23 cellular contexts compared by ENCODE assay signal in genomic region chr14:100713720-100714119, GRCh38. TPM values are rescaled to one million over a fixed set of nuclear protein-coding genes. Genes with fewer than 3 reads are reported as not detected.
"Had no signal": no experiment of that assay in that cellular context is flagged by ENCODE, and none has a peak within 500 bp of the region (broad histone marks: within the 10 kb centered on the region; RNA-seq: fewer than 3 reads in every experiment).

No MANE protein-coding gene starts in this region.

- H3K9me3 ChIP-seq: left lung, sigmoid colon, tibial artery had no signal

- H3K36me3 Mint-ChIP-seq: activated CD8-positive, alpha-beta memory T cell treated with anti-CD3 and anti-CD28 coated beads, Interleukin-2, amount 10 ng/mL, durations not matched to agents 7 days and 5 days; activated naive CD4-positive, alpha-beta T cell treated with anti-CD3 and anti-CD28 coated beads, Interleukin-2, amount 50 U/mL, for 24 hours; naive thymus-derived CD8-positive, alpha-beta T cell had no signal

- H3K36me3 ChIP-seq: brain microvascular endothelial cell, left lung, sigmoid colon, tibial artery had no signal

- H3K27me3 ChIP-seq: sigmoid colon had no signal

- H3K9me3 Mint-ChIP-seq: activated CD4-positive, alpha-beta T cell treated with anti-CD3 and anti-CD28 coated beads, Interleukin-2, amount 10 ng/mL, durations not matched to agents 7 days and 5 days; activated CD8-positive, alpha-beta T cell treated with anti-CD3 and anti-CD28 coated beads for 36 hours; activated naive CD4-positive, alpha-beta T cell treated with anti-CD3 and anti-CD28 coated beads, Interleukin-2, amount 50 U/mL, for 24 hours; activated T-helper 1 cell treated with anti-CD3 and anti-CD28 coated beads, Interleukin-12 subunit alpha, Interleukin-12 subunit beta, Interleukin-2, Interleukin-4 antibody, amounts not matched to agents 30 ng/mL and 10 ng/mL and 1 ng/mL, durations not matched to agents 14 hours and 24 hours and 36 hours; dendritic cell treated with granulocyte-macrophage colony-stimulating factor and Interleukin-4, amounts not matched to agents 40 ng/mL and 50 ng/mL, for 4 days; T-helper 2 cell treated with Interferon-gamma antibody and Interleukin-4, amounts not matched to agents 5 μg/mL and 100 μg/mL, for 36 hours had no signal

- H3K4me3 Mint-ChIP-seq: activated CD4-positive, alpha-beta T cell treated with anti-CD3 and anti-CD28 coated beads, Interleukin-2, amount 10 ng/mL, durations not matched to agents 7 days and 5 days; activated CD8-positive, alpha-beta memory T cell treated with anti-CD3 and anti-CD28 coated beads, Interleukin-2, amount 10 ng/mL, durations not matched to agents 7 days and 5 days; activated CD8-positive, alpha-beta T cell treated with anti-CD3 and anti-CD28 coated beads for 36 hours; activated naive CD4-positive, alpha-beta T cell treated with anti-CD3 and anti-CD28 coated beads, Interleukin-2, amount 50 U/mL, for 24 hours; activated T-helper 1 cell treated with anti-CD3 and anti-CD28 coated beads, Interleukin-12 subunit alpha, Interleukin-12 subunit beta, Interleukin-2, Interleukin-4 antibody, amounts not matched to agents 30 ng/mL and 10 ng/mL and 1 ng/mL, durations not matched to agents 14 hours and 24 hours and 36 hours; dendritic cell treated with granulocyte-macrophage colony-stimulating factor and Interleukin-4, amounts not matched to agents 40 ng/mL and 50 ng/mL, for 4 days; naive thymus-derived CD8-positive, alpha-beta T cell; T-helper 2 cell treated with Interferon-gamma antibody and Interleukin-4, amounts not matched to agents 5 μg/mL and 100 μg/mL, for 36 hours had no signal

- H3K27ac Mint-ChIP-seq: activated CD4-positive, alpha-beta T cell treated with anti-CD3 and anti-CD28 coated beads, Interleukin-2, amount 10 ng/mL, durations not matched to agents 7 days and 5 days; activated CD8-positive, alpha-beta memory T cell treated with anti-CD3 and anti-CD28 coated beads, Interleukin-2, amount 10 ng/mL, durations not matched to agents 7 days and 5 days; activated CD8-positive, alpha-beta T cell treated with anti-CD3 and anti-CD28 coated beads for 36 hours; activated naive CD4-positive, alpha-beta T cell treated with anti-CD3 and anti-CD28 coated beads, Interleukin-2, amount 50 U/mL, for 24 hours; activated T-helper 1 cell treated with anti-CD3 and anti-CD28 coated beads, Interleukin-12 subunit alpha, Interleukin-12 subunit beta, Interleukin-2, Interleukin-4 antibody, amounts not matched to agents 30 ng/mL and 10 ng/mL and 1 ng/mL, durations not matched to agents 14 hours and 24 hours and 36 hours; dendritic cell treated with granulocyte-macrophage colony-stimulating factor and Interleukin-4, amounts not matched to agents 40 ng/mL and 50 ng/mL, for 4 days; progenitor cell of endocrine pancreas; T-helper 2 cell treated with Interferon-gamma antibody and Interleukin-4, amounts not matched to agents 5 μg/mL and 100 μg/mL, for 36 hours had no signal

- H3K4me3 ChIP-seq: left lung, lung, sigmoid colon, tibial artery had no signal

- H3K27ac ChIP-seq: brain microvascular endothelial cell, left lung, sigmoid colon, tibial artery, VCaP had no signal

- DNase-seq: activated CD4-positive, alpha-beta T cell treated with anti-CD3 and anti-CD28 coated beads, Interleukin-2, amount 10 ng/mL, durations not matched to agents 7 days and 5 days; activated CD4-positive, CD25-positive, alpha-beta regulatory T cell treated with anti-CD3 and anti-CD28 coated beads, Interleukin-2, amount 50 U/mL, for 72 hours; activated CD8-positive, alpha-beta memory T cell treated with anti-CD3 and anti-CD28 coated beads, Interleukin-2, amount 10 ng/mL, durations not matched to agents 7 days and 5 days; activated CD8-positive, alpha-beta T cell treated with anti-CD3 and anti-CD28 coated beads for 36 hours; activated gamma-delta T cell treated with Interleukin-2 at 50 U/mL for 16 hours; brain microvascular endothelial cell; effector CD4-positive, alpha-beta T cell; left lung; retina; sigmoid colon; stimulated activated CD4-positive, alpha-beta T cell treated with anti-CD3 and anti-CD28 coated beads, Interleukin-2, amount 100 ng/mL, for 48 hours; stimulated activated CD8-positive, alpha-beta memory T cell treated with anti-CD3 and anti-CD28 coated beads, Interleukin-4, amount 100 ng/mL, for 48 hours; stimulated activated naive CD8-positive, alpha-beta T cell treated with anti-CD3 and anti-CD28 coated beads, Interleukin-15, Interleukin-2, amounts not matched to agents 100 U/mL and 50 U/mL, for 24 hours; tibial artery had no signal

- ATAC-seq: activated CD8-positive, alpha-beta memory T cell treated with anti-CD3 and anti-CD28 coated beads, Interleukin-2, amount 10 ng/mL, durations not matched to agents 7 days and 5 days; activated CD8-positive, alpha-beta T cell treated with anti-CD3 and anti-CD28 coated beads for 36 hours; left lung; naive thymus-derived CD8-positive, alpha-beta T cell; stimulated activated naive CD8-positive, alpha-beta T cell treated with anti-CD3 and anti-CD28 coated beads, Interleukin-15, Interleukin-2, amounts not matched to agents 100 U/mL and 50 U/mL, for 24 hours had no signal

- H3K4me1 Mint-ChIP-seq: activated CD4-positive, alpha-beta T cell treated with anti-CD3 and anti-CD28 coated beads, Interleukin-2, amount 10 ng/mL, durations not matched to agents 7 days and 5 days; activated CD8-positive, alpha-beta memory T cell treated with anti-CD3 and anti-CD28 coated beads, Interleukin-2, amount 10 ng/mL, durations not matched to agents 7 days and 5 days; activated naive CD4-positive, alpha-beta T cell treated with anti-CD3 and anti-CD28 coated beads, Interleukin-2, amount 50 U/mL, for 24 hours had no signal

RNA-seq across cellular contexts. Expression of gene DLK1, which starts 13.0 kb away (rescaled TPM):
- polyA plus RNA-seq: fibroblast of lung; naive thymus-derived CD8-positive, alpha-beta T cell had no signal
